In genomic region chr1:207948536-207949250, GRCh38 we compare ENCODE assay signal across 26 cellular contexts. TPM values are rescaled to one million over a fixed set of nuclear protein-coding genes. Genes with fewer than 3 reads are reported as not detected.
"Had no signal": no experiment of that assay in that cellular context is flagged by ENCODE, and none has a peak within 500 bp of the region (broad histone marks: within the 10 kb centered on the region; RNA-seq: fewer than 3 reads in every experiment).

No MANE protein-coding gene starts in this region.

- H3K4me1 ChIP-seq: adrenal gland, breast epithelium, right lobe of liver had no signal

- H3K9me3 ChIP-seq: adrenal gland, breast epithelium, prostate gland, right lobe of liver, suprapubic skin had no signal

- H3K36me3 Mint-ChIP-seq: activated naive CD4-positive, alpha-beta T cell treated with anti-CD3 and anti-CD28 coated beads, Interleukin-2, amount 50 U/mL, for 72 hours; type B pancreatic cell had no signal

- H3K4me3 ChIP-seq: adrenal gland, breast epithelium, coronary artery, prostate gland, right lobe of liver, suprapubic skin had no signal

- ATAC-seq: activated CD4-positive, CD25-positive, alpha-beta regulatory T cell treated with anti-CD3 and anti-CD28 coated beads, Interleukin-2, amount 50 U/mL, for 24 hours; activated naive CD4-positive, alpha-beta T cell treated with anti-CD3 and anti-CD28 coated beads, Interleukin-2, amount 50 U/mL, for 72 hours; left lobe of liver; right lobe of liver had no signal

- H3K4me3 Mint-ChIP-seq: activated T-helper 1 cell treated with anti-CD3 and anti-CD28 coated beads, Interleukin-12 subunit alpha, Interleukin-12 subunit beta, Interleukin-2, Interleukin-4 antibody, amounts not matched to agents 30 ng/mL and 10 ng/mL and 1 ng/mL, durations not matched to agents 14 hours and 24 hours and 36 hours; neural crest cell; stimulated activated naive CD8-positive, alpha-beta T cell treated with anti-CD3 and anti-CD28 coated beads, Interleukin-15, Interleukin-2, amounts not matched to agents 100 ng/mL and 50 ng/mL, for 24 hours; type B pancreatic cell had no signal

- H3K27me3 ChIP-seq: adrenal gland, breast epithelium, right lobe of liver, suprapubic skin had no signal

- H3K27ac Mint-ChIP-seq: activated naive CD4-positive, alpha-beta T cell treated with anti-CD3 and anti-CD28 coated beads, Interleukin-2, amount 50 U/mL, for 72 hours; activated T-helper 1 cell treated with anti-CD3 and anti-CD28 coated beads, Interleukin-12 subunit alpha, Interleukin-12 subunit beta, Interleukin-2, Interleukin-4 antibody, amounts not matched to agents 30 ng/mL and 10 ng/mL and 1 ng/mL, durations not matched to agents 14 hours and 24 hours and 36 hours; stimulated activated naive CD8-positive, alpha-beta T cell treated with anti-CD3 and anti-CD28 coated beads, Interleukin-15, Interleukin-2, amounts not matched to agents 100 ng/mL and 50 ng/mL, for 24 hours; type B pancreatic cell had no signal

- H3K9me3 Mint-ChIP-seq: activated naive CD4-positive, alpha-beta T cell treated with anti-CD3 and anti-CD28 coated beads, Interleukin-2, amount 50 U/mL, for 72 hours; activated T-helper 1 cell treated with anti-CD3 and anti-CD28 coated beads, Interleukin-12 subunit alpha, Interleukin-12 subunit beta, Interleukin-2, Interleukin-4 antibody, amounts not matched to agents 30 ng/mL and 10 ng/mL and 1 ng/mL, durations not matched to agents 14 hours and 24 hours and 36 hours; neural crest cell; stimulated activated naive CD8-positive, alpha-beta T cell treated with anti-CD3 and anti-CD28 coated beads, Interleukin-15, Interleukin-2, amounts not matched to agents 100 ng/mL and 50 ng/mL, for 24 hours; type B pancreatic cell had no signal

- H3K27ac ChIP-seq: adrenal gland, coronary artery, right lobe of liver, suprapubic skin had no signal

- H3K4me1 Mint-ChIP-seq: neural crest cell had no signal

- DNase-seq: activated CD4-positive, alpha-beta T cell treated with anti-CD3 and anti-CD28 coated beads, Interleukin-2, amount 50 U/mL, for 48 hours; activated gamma-delta T cell treated with Interleukin-2 at 50 U/mL for 16 hours; activated T-cell treated with anti-CD3 and anti-CD28 coated beads for 4 hours; adrenal gland; effector CD4-positive, alpha-beta T cell; foreskin fibroblast; hypothalamus; islet precursor cell; right lobe of liver; small intestine; stimulated activated CD4-positive, alpha-beta T cell treated with anti-CD3 and anti-CD28 coated beads, Interleukin-15, amount 100 ng/mL, for 24 hours; stimulated activated CD4-positive, alpha-beta T cell treated with anti-CD3 and anti-CD28 coated beads, Interleukin-2, amount 100 ng/mL, for 48 hours; T-helper 1 cell; T1000 had no signal

- H3K36me3 ChIP-seq: adrenal gland, breast epithelium, prostate gland, right lobe of liver, suprapubic skin had no signal

- FAIRE-seq: astrocyte, small intestine had no signal

RNA-seq across cellular contexts. Expression of gene CD34, which starts 37.8 kb away (rescaled TPM):
- total RNA-seq: activated T-helper 1 cell treated with anti-CD3 and anti-CD28 coated beads, Interleukin-12 subunit alpha, Interleukin-12 subunit beta, Interleukin-2, Interleukin-4 antibody, amounts not matched to agents 30 ng/mL and 10 ng/mL and 1 ng/mL, durations not matched to agents 14 hours and 24 hours and 36 hours had no signal
